8 cellular contexts compared by ENCODE assay signal in genomic region chr7:143288836-143289235, GRCh38. TPM values are rescaled to one million over a fixed set of nuclear protein-coding genes. Genes with fewer than 3 reads are reported as not detected.
A peak's percentile ranks its signal among the peaks of the same experiment; 100 is the strongest.
DNase-seq lines count a peak whose midpoint lies in the region; ATAC-seq, FAIRE-seq and TF ChIP-seq lines count a peak whose summit lies in the region.

No MANE protein-coding gene starts in this region.

- peaks cover 53% of the 10 kb centered on the region for H3K79me2 ChIP-seq in PC-3 (ENCODE audit: low read length)
- H3K79me2 ChIP-seq in endothelial cell of umbilical vein (ENCODE audit: control insufficient read depth, insufficient read depth, low read length) = peaks cover 36% of the 10 kb centered on the region

- BruUV-seq in PC-3 (replicated peaks; lab: Mats Ljungman, UMichigan) (TSS peak; percentile 36), endothelial cell of umbilical vein (replicated peaks; lab: Mats Ljungman, UMichigan) (TSS peak; percentile 61)

- H3K9me2 ChIP-seq in PC-3 (replicated peaks; ENCODE audit: low read length) = no peaks in the 10 kb centered on the region

- peak; percentile 81 for FAIRE-seq in endothelial cell of umbilical vein (lab: Jason Lieb, UNC)

- H3K27me3 ChIP-seq in PC-3 (ENCODE audit: low read length) (no peaks in the 10 kb centered on the region), endothelial cell of umbilical vein (ENCODE audit: control insufficient read depth in 2 of 2, insufficient read depth in 2 of 2, low read length in 2 of 2) (no peaks in the 10 kb centered on the region)

- POLR2A ChIA-PET in PC-3 (lab: Charles Lee; ENCODE audit: unreplicated experiment) (no interaction called here), endothelial cell of umbilical vein (lab: Charles Lee) (no interaction called here)

- H3K27me3 Mint-ChIP-seq in T-helper 2 cell treated with Interferon-gamma antibody and Interleukin-4, amounts not matched to agents 5 μg/mL and 100 μg/mL, for 36 hours (ENCODE audit: low read depth) = no peaks in the 10 kb centered on the region
- H3K27me3 Mint-ChIP-seq in osteocyte (ENCODE audit: unreplicated experiment) = no peaks in the 10 kb centered on the region

- intact Hi-C loops in PC-3 (cut with micrococcal nuclease) (loop anchor here (1.0 kb wide), 1 partner anchor 12 kb away; no protein-coding TSS in a partner anchor), endothelial cell of umbilical vein (cut with micrococcal nuclease) (loop anchor here (1.0 to 5.0 kb wide), 6 partner anchors 7 to 210 kb away; partner anchors contain the start of gene GSTK1), head of caudate nucleus (cut with DNase I) (no loop called here)

- CTCF ChIA-PET in PC-3 (lab: Charles Lee) = no interaction called here
- CTCF ChIA-PET in endothelial cell of umbilical vein (lab: Charles Lee) = interaction anchor here (1.2 to 1.5 kb wide), 4 partner anchors 8 to 91 kb away, joined by 3 to 9 read pairs (median 8); no protein-coding TSS in a partner anchor

- no peak for ATAC-seq in PC-3

- H3K9ac ChIP-seq in PC-3 (ENCODE audit: low read length) (peak overlapping the region; percentile 99), endothelial cell of umbilical vein (replicated peaks; ENCODE audit: extremely low read depth, insufficient read depth, low read length) (peak overlapping the region; percentile 98)

- dilution Hi-C loops in endothelial cell of umbilical vein (cut with MboI; ENCODE audit: extremely low pct_ligation_motif_present, low sequenced_read_pairs) = no loop called here

- H4K20me1 ChIP-seq in PC-3 (ENCODE audit: low read length) (peaks cover 18% of the 10 kb centered on the region; the same call in 1 of the 2 replicates), endothelial cell of umbilical vein (replicated peaks; ENCODE audit: control insufficient read depth, extremely low read depth, insufficient read depth, low read length) (no peaks in the 10 kb centered on the region)

- no peak for TF ChIP-seq CTCF in PC-3 (conservative IDR thresholded peaks at IDR 0.05; ENCODE audit: low read depth, low read length)
- TF ChIP-seq CTCF in endothelial cell of umbilical vein (IDR thresholded peaks at IDR 0.05; ENCODE audit: extremely low read depth in 1 of 2, insufficient read depth in 1 of 2, low read depth in 1 of 2, low read length in 2 of 2) = no peak
- no peak for TF ChIP-seq CTCF in osteocyte (IDR thresholded peaks at IDR 0.05)

- H3K4me3 Mint-ChIP-seq in T-helper 2 cell treated with Interferon-gamma antibody and Interleukin-4, amounts not matched to agents 5 μg/mL and 100 μg/mL, for 36 hours = peak overlapping the region; percentile 90
- peak overlapping the region; percentile 87 for H3K4me3 Mint-ChIP-seq in osteocyte (ENCODE audit: unreplicated experiment)

- peaks cover 52% of the 10 kb centered on the region for H3K36me3 Mint-ChIP-seq in T-helper 2 cell treated with Interferon-gamma antibody and Interleukin-4, amounts not matched to agents 5 μg/mL and 100 μg/mL, for 36 hours (ENCODE audit: low read depth)
- peaks cover 17% of the 10 kb centered on the region for H3K36me3 Mint-ChIP-seq in osteocyte (ENCODE audit: unreplicated experiment)

- H3K4me1 ChIP-seq in PC-3 (ENCODE audit: insufficient read depth, low read length) (peaks cover 42% of the 10 kb centered on the region), endothelial cell of umbilical vein (ENCODE audit: control insufficient read depth, extremely low read depth, insufficient read depth, low read length) (peaks cover 30% of the 10 kb centered on the region)

- DNase-seq in T-helper 2 cell treated with Interferon-gamma antibody and Interleukin-4, amounts not matched to agents 5 μg/mL and 100 μg/mL, for 36 hours (ENCODE audit: low spot score) = no peak
- no peak for DNase-seq in T-helper 2 cell
- DNase-seq in PC-3 = no peak
- peak; percentile 38 for DNase-seq in endothelial cell of umbilical vein (ENCODE audit: low read depth, low spot score)
- no peak for DNase-seq in osteocyte (ENCODE audit: extremely low spot score, unreplicated experiment)
- no peak for DNase-seq in head of caudate nucleus
- no peak for DNase-seq in NCI-H2107 (lab: John Stamatoyannopoulos, UW)
- no peak for DNase-seq in ureter (ENCODE audit: low spot score)

- H3K36me3 ChIP-seq in PC-3 (ENCODE audit: low read depth, low read length) = peaks cover 23% of the 10 kb centered on the region
- peaks cover 4 to 11% of the 10 kb centered on the region in 2 experiments for H3K36me3 ChIP-seq in endothelial cell of umbilical vein (ENCODE audit: control insufficient read depth in 2 of 2, extremely low read depth in 1 of 2, insufficient read depth in 2 of 2, low read length in 2 of 2)

- H3K4me2 ChIP-seq in PC-3 (ENCODE audit: low read length) (peak overlapping the region; percentile 99), endothelial cell of umbilical vein (ENCODE audit: insufficient read depth, low read length) (peak overlapping the region; percentile 68)

- H3K4me3 ChIP-seq in PC-3 (ENCODE audit: low read length) (peak overlapping the region; percentile 95), endothelial cell of umbilical vein (replicated peaks in 1 of 3; ENCODE audit: insufficient read depth in 1 of 3, low read depth in 1 of 3, low read length in 3 of 3) (peak overlapping the region; percentile 81 to 97 (median 91))

- H3F3A ChIP-seq in PC-3 (ENCODE audit: low read length, unreplicated experiment) = no peaks in the 10 kb centered on the region

- H3K4me1 Mint-ChIP-seq in T-helper 2 cell treated with Interferon-gamma antibody and Interleukin-4, amounts not matched to agents 5 μg/mL and 100 μg/mL, for 36 hours (ENCODE audit: low read depth) = peaks cover 38% of the 10 kb centered on the region
- peaks cover 35% of the 10 kb centered on the region for H3K4me1 Mint-ChIP-seq in osteocyte (ENCODE audit: unreplicated experiment)

- no peaks in the 10 kb centered on the region for H3K9me3 ChIP-seq in PC-3 (ENCODE audit: low read length)
- H3K9me3 ChIP-seq in endothelial cell of umbilical vein (replicated peaks; ENCODE audit: control insufficient read depth, insufficient read depth, low read length) = no peaks in the 10 kb centered on the region

- peaks cover 7% of the 10 kb centered on the region for H3K9me3 Mint-ChIP-seq in T-helper 2 cell treated with Interferon-gamma antibody and Interleukin-4, amounts not matched to agents 5 μg/mL and 100 μg/mL, for 36 hours
- no peaks in the 10 kb centered on the region for H3K9me3 Mint-ChIP-seq in osteocyte (ENCODE audit: unreplicated experiment)

- H3K27ac ChIP-seq in PC-3 (ENCODE audit: low read length) (peak overlapping the region; percentile 87), endothelial cell of umbilical vein (ENCODE audit: insufficient read depth, low read depth, low read length) (peak overlapping the region; percentile 91)

- TF ChIP-seq POLR2A in endothelial cell of umbilical vein (IDR thresholded peaks at IDR 0.05; ENCODE audit: low read depth, low read length) = no peak

- H2AFZ ChIP-seq in PC-3 (ENCODE audit: low read length) (peak overlapping the region; percentile 79), endothelial cell of umbilical vein (ENCODE audit: low read depth, low read length) (no peak overlapping the region)

- H3K27ac Mint-ChIP-seq in T-helper 2 cell treated with Interferon-gamma antibody and Interleukin-4, amounts not matched to agents 5 μg/mL and 100 μg/mL, for 36 hours = peak overlapping the region; percentile 69
- H3K27ac Mint-ChIP-seq in osteocyte (ENCODE audit: unreplicated experiment) = peak overlapping the region; percentile 86

- no peaks in the 10 kb centered on the region for H3K9me1 ChIP-seq in endothelial cell of umbilical vein (replicated peaks; ENCODE audit: control insufficient read depth, extremely low read depth, insufficient read depth, low read length)

RNA-seq across cellular contexts. Expression of gene CASP2, which starts 0.7 kb away (rescaled TPM):
- total RNA-seq in PC-3 (2014; rRNA removed) = 25.1 and 26.4 TPM in 2 replicates
- 57.9 and 61.7 TPM in 2 replicates for total RNA-seq in endothelial cell of umbilical vein
- polyA plus RNA-seq in endothelial cell of umbilical vein = 31.8 and 36.3 TPM in 2 replicates
- polyA plus RNA-seq in endothelial cell of umbilical vein (2011; cell fraction: cytosol; rRNA removed) = 22.5 and 24.1 TPM in 2 replicates
- 68.8 and 87.4 TPM in 2 replicates for polyA plus RNA-seq in endothelial cell of umbilical vein (2011; cell fraction: nucleus; rRNA removed)
- polyA plus RNA-seq in endothelial cell of umbilical vein (2012) = 16.5 and 20.8 TPM in 2 replicates
- polyA minus RNA-seq in endothelial cell of umbilical vein = 103 and 118 TPM in 2 replicates
- polyA minus RNA-seq in endothelial cell of umbilical vein (2011; cell fraction: cytosol; rRNA and poly(A)+ RNA removed) = 35.8 TPM
- 53.8 and 95.0 TPM in 2 replicates for polyA minus RNA-seq in endothelial cell of umbilical vein (2011; cell fraction: nucleus; rRNA and poly(A)+ RNA removed)
- total RNA-seq in osteocyte = 47.5 and 51.4 TPM in 2 replicates
- total RNA-seq in ureter = 42.3 TPM

RNA-seq across cellular contexts. Expression of gene TMEM139, which starts 4.1 kb away (rescaled TPM):
- total RNA-seq in PC-3 (2014; rRNA removed) (5.2 and 6.2 TPM in 2 replicates), endothelial cell of umbilical vein (not detected in 2 replicates), osteocyte (not detected in 2 replicates), ureter (34.0 TPM)
- 0.32 and 0.37 TPM in 2 replicates for polyA plus RNA-seq in endothelial cell of umbilical vein
- polyA plus RNA-seq in endothelial cell of umbilical vein (2011; cell fraction: cytosol; rRNA removed) = 0.06 and 0.12 TPM in 2 replicates
- 0.24 TPM in 1 of 2 replicates, not detected in the other for polyA plus RNA-seq in endothelial cell of umbilical vein (2011; cell fraction: nucleus; rRNA removed)
- 0.16 and 0.25 TPM in 2 replicates for polyA plus RNA-seq in endothelial cell of umbilical vein (2012)
- polyA minus RNA-seq in endothelial cell of umbilical vein = not detected in 2 replicates
- polyA minus RNA-seq in endothelial cell of umbilical vein (2011; cell fraction: cytosol; rRNA and poly(A)+ RNA removed) = 12.3 TPM
- polyA minus RNA-seq in endothelial cell of umbilical vein (2011; cell fraction: nucleus; rRNA and poly(A)+ RNA removed) = 0.48 TPM in 1 of 2 replicates, not detected in the other

RNA-seq across cellular contexts. Expression of gene GSTK1, which starts 25.6 kb away (rescaled TPM):
- total RNA-seq in PC-3 (2014; rRNA removed) (111 and 117 TPM in 2 replicates), endothelial cell of umbilical vein (99.4 and 119 TPM in 2 replicates), osteocyte (141 and 147 TPM in 2 replicates), ureter (200 TPM)
- polyA plus RNA-seq in endothelial cell of umbilical vein = 126 and 132 TPM in 2 replicates
- 137 and 144 TPM in 2 replicates for polyA plus RNA-seq in endothelial cell of umbilical vein (2011; cell fraction: cytosol; rRNA removed)
- polyA plus RNA-seq in endothelial cell of umbilical vein (2011; cell fraction: nucleus; rRNA removed) = 221 and 223 TPM in 2 replicates
- 127 and 133 TPM in 2 replicates for polyA plus RNA-seq in endothelial cell of umbilical vein (2012)
- 76.6 and 95.4 TPM in 2 replicates for polyA minus RNA-seq in endothelial cell of umbilical vein
- polyA minus RNA-seq in endothelial cell of umbilical vein (2011; cell fraction: cytosol; rRNA and poly(A)+ RNA removed) = 45.6 TPM
- polyA minus RNA-seq in endothelial cell of umbilical vein (2011; cell fraction: nucleus; rRNA and poly(A)+ RNA removed) = 30.1 and 32.0 TPM in 2 replicates

RNA-seq across cellular contexts. Expression of gene CLCN1, which starts 27.1 kb away (rescaled TPM):
- total RNA-seq in PC-3 (2014; rRNA removed) (0.55 and 0.69 TPM in 2 replicates), endothelial cell of umbilical vein (not detected in 2 replicates), osteocyte (not detected in 2 replicates), ureter (0.31 TPM)
- polyA plus RNA-seq in endothelial cell of umbilical vein = not detected in 2 replicates
- not detected in 2 replicates for polyA plus RNA-seq in endothelial cell of umbilical vein (2011; cell fraction: cytosol; rRNA removed)
- polyA plus RNA-seq in endothelial cell of umbilical vein (2011; cell fraction: nucleus; rRNA removed) = not detected in 2 replicates
- not detected in 2 replicates for polyA plus RNA-seq in endothelial cell of umbilical vein (2012)
- polyA minus RNA-seq in endothelial cell of umbilical vein = not detected in 2 replicates
- polyA minus RNA-seq in endothelial cell of umbilical vein (2011; cell fraction: cytosol; rRNA and poly(A)+ RNA removed) = not detected
- not detected in 2 replicates for polyA minus RNA-seq in endothelial cell of umbilical vein (2011; cell fraction: nucleus; rRNA and poly(A)+ RNA removed)
